Comparison of ENCODE assay signal across 14 cellular contexts in the genomic region with DNA sequence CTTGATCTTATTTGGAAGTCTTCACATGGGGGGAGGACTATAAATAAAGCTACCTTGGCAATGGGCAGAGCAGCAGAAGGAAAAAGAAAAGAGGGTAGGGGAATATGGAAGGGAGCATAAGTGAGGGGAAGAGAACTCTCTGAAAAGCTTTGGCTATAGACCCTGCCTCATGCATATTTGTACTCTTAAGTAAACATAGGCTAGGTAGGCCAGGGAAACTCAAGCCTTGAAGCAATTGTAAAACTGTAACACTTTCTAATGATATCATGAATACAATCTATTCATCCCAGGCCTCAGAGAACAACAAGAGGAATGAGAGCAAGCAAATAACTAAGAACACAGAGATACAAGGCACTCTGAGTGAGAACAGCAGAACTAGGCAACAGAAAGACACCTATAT. TPM values are rescaled to one million over a fixed set of nuclear protein-coding genes. Genes with fewer than 3 reads are reported as not detected.
A peak's percentile ranks its signal among the peaks of the same experiment; 100 is the strongest.
DNase-seq lines count a peak whose midpoint lies in the region; ATAC-seq and TF ChIP-seq lines count a peak whose summit lies in the region.
"Had no signal": no experiment of that assay in that cellular context is flagged by ENCODE, and none has a peak within 500 bp of the region (broad histone marks: within the 10 kb centered on the region; RNA-seq: fewer than 3 reads in every experiment).

No MANE protein-coding gene starts in this region.

- H3K4me2 ChIP-seq in DOHH2 (ENCODE audit: low read length), result peak overlapping the region; percentile 29

- no peak for TF ChIP-seq EP300 in gastroesophageal sphincter (IDR thresholded peaks at IDR 0.05)

- no peaks in the 10 kb centered on the region for H3K9me3 ChIP-seq in DOHH2 (ENCODE audit: control insufficient read depth, insufficient read depth, low read length)
- H3K9me3 ChIP-seq in SJCRH30 (replicated peaks), result 0 out of 2 replicates have a peak, but pooled peaks cover 3% of the 10 kb centered on the region
- no peaks in the 10 kb centered on the region for H3K9me3 ChIP-seq in gastroesophageal sphincter
- H3K9me3 ChIP-seq: MG63 had no signal

- DNase-seq in NCI-H526 (lab: John Stamatoyannopoulos, UW) (peak; percentile 45 to 67), dermis blood vessel endothelial cell (peak; percentile 12), NCI-H524 (lab: John Stamatoyannopoulos, UW) (no peak), SJCRH30 (no peak)
- DNase-seq: activated CD4-positive, CD25-positive, alpha-beta regulatory T cell treated with anti-CD3 and anti-CD28 coated beads, Interleukin-2, amount 50 U/mL, for 72 hours; activated T-cell treated with anti-CD3 and anti-CD28 coated beads, Interleukin-2, amount 50 U/mL, for 4 hours; effector CD4-positive, alpha-beta T cell; MG63; NCI-H345; posterior cingulate gyrus; SW 1271 had no signal

- H3K27me3 ChIP-seq in DOHH2 (ENCODE audit: control insufficient read depth, low read length) (no peaks in the 10 kb centered on the region), SJCRH30 (no peaks in the 10 kb centered on the region), gastroesophageal sphincter (no peaks in the 10 kb centered on the region)
- H3K27me3 ChIP-seq: MG63 had no signal

- H3K4me1 ChIP-seq in DOHH2 (ENCODE audit: control insufficient read depth, low read length) (peaks cover 74% of the 10 kb centered on the region), SJCRH30 (no peaks in the 10 kb centered on the region), gastroesophageal sphincter (peaks cover 0 to 55% (median 7%) of the 10 kb centered on the region in 3 donors)

- no peak overlapping the region for H3K4me3 ChIP-seq in DOHH2 (ENCODE audit: low read length)
- no peak overlapping the region for H3K4me3 ChIP-seq in skin epidermis
- no peak overlapping the region for H3K4me3 ChIP-seq in SJCRH30
- no peak overlapping the region for H3K4me3 ChIP-seq in gastroesophageal sphincter
- H3K4me3 ChIP-seq: MG63 had no signal

- no peaks in the 10 kb centered on the region for H3K9me2 ChIP-seq in DOHH2 (replicated peaks; ENCODE audit: control insufficient read depth, low read length)

- TF ChIP-seq CTCF in DOHH2 (IDR thresholded peaks at IDR 0.05; ENCODE audit: low read depth, low read length, poor library complexity, severe bottlenecking) (no peak), gastroesophageal sphincter (IDR thresholded peaks at IDR 0.05) (no peak)

- peaks cover 43% of the 10 kb centered on the region for H4K20me1 ChIP-seq in DOHH2 (ENCODE audit: control insufficient read depth, insufficient read depth, low read depth, low read length)

- peaks cover 100% of the 10 kb centered on the region for H3K79me2 ChIP-seq in DOHH2 (ENCODE audit: control insufficient read depth, low read length)

- H3K27ac ChIP-seq in DOHH2 (ENCODE audit: low read depth, low read length) (no peak overlapping the region), skin epidermis (peak overlapping the region in 11 of 21 experiments; percentile 8 to 60 (median 38)), SJCRH30 (no peak overlapping the region), gastroesophageal sphincter (no peak overlapping the region)

- peaks cover 6% of the 10 kb centered on the region; the same call in 1 of the 2 replicates for H3F3A ChIP-seq in DOHH2 (ENCODE audit: control insufficient read depth, insufficient read depth)

- no peak for ATAC-seq in gastroesophageal sphincter
- ATAC-seq: activated T-cell treated with anti-CD3 and anti-CD28 coated beads, Interleukin-2, amount 50 U/mL, for 4 hours had no signal

- no peak for TF ChIP-seq POLR2A in gastroesophageal sphincter (IDR thresholded peaks at IDR 0.05)

- H3K36me3 ChIP-seq in DOHH2 (ENCODE audit: control insufficient read depth, low read length), result no peaks in the 10 kb centered on the region
- H3K36me3 ChIP-seq in SJCRH30, result no peaks in the 10 kb centered on the region
- no peaks in the 10 kb centered on the region for H3K36me3 ChIP-seq in gastroesophageal sphincter
- H3K36me3 ChIP-seq: MG63 had no signal

RNA-seq across cellular contexts. Expression of a gene that starts 20.4 kb away (rescaled TPM):
- total RNA-seq in dermis blood vessel endothelial cell (169 and 214 TPM in 2 replicates), gastroesophageal sphincter (100 to 1,000 TPM; 116 to 148 (median 119) TPM)
- 45.2 and 49.8 TPM in 2 replicates for total RNA-seq in SJCRH30 (2014; rRNA removed; shearing (Covaris generic))

Comparison
In these comparisons a context has a peak if more than half of its experiments do, and no peak if none do; other contexts are left out.
1. H3K27ac ChIP-seq: peak in skin epidermis (11 of 21); none in DOHH2 (single experiment), SJCRH30 (single experiment) and gastroesophageal sphincter (0 of 4).
2. DNase-seq: peak in NCI-H526 (2 of 2) and dermis blood vessel endothelial cell (single experiment); none in NCI-H524 (0 of 2) and SJCRH30 (0 of 2).